1 cellular context compared by ENCODE assay signal in genomic region chr12:101608301-101609133, GRCh38.
A peak's percentile ranks its signal among the peaks of the same experiment; 100 is the strongest.
TF ChIP-seq lines count a peak whose summit lies in the region.

No MANE protein-coding gene starts in this region.

TF ChIP-seq in HepG2, 621 proteins besides CTCF, POLR2A, EP300 and RAD21 (continued from another document and continues in another):
- TF ChIP-seq PBX2 (CRISPR knock-in tag; IDR thresholded peaks at IDR 0.05) = peak; percentile 72
- no peak for TF ChIP-seq ZNF567 (CRISPR knock-in tag; IDR thresholded peaks at IDR 0.05; ENCODE audit: borderline replicate concordance)
- 0 out of 2 replicates have a peak, but pooled peaks have one; percentile 59 for TF ChIP-seq ZNF160 (CRISPR knock-in tag; IDR thresholded peaks at IDR 0.05)
- no peak for TF ChIP-seq ATF7 (IDR thresholded peaks at IDR 0.05)
- TF ChIP-seq ATF7 (CRISPR knock-in tag; IDR thresholded peaks at IDR 0.05) = no peak; the same call in 1 of the 2 replicates
- peak; percentile 54; the same call in 1 of the 2 replicates for TF ChIP-seq TFDP1 (CRISPR knock-in tag; IDR thresholded peaks at IDR 0.05; ENCODE audit: borderline replicate concordance)
- peak; percentile 90 for TF ChIP-seq ZNF18 (CRISPR knock-in tag; IDR thresholded peaks at IDR 0.05; ENCODE audit: insufficient replicate concordance)
- no peak for TF ChIP-seq SP1 (IDR thresholded peaks at IDR 0.05)
- TF ChIP-seq SP1 (CRISPR knock-in tag; IDR thresholded peaks at IDR 0.05) = peak; percentile 32; the same call in 1 of the 2 replicates
- peak; percentile 99 for TF ChIP-seq HNF4G (IDR thresholded peaks at IDR 0.05; ENCODE audit: borderline replicate concordance, low read depth, low read length)
- TF ChIP-seq HNF4G (CRISPR knock-in tag; IDR thresholded peaks at IDR 0.05; ENCODE audit: borderline replicate concordance, low read depth) = peak; percentile 93
- peak; percentile 86 for TF ChIP-seq ZNF414 (CRISPR knock-in tag; IDR thresholded peaks at IDR 0.05)
- no peak for TF ChIP-seq ZNF720 (CRISPR knock-in tag; IDR thresholded peaks at IDR 0.05)
- peak; percentile 93 for TF ChIP-seq PPARG (CRISPR knock-in tag; conservative IDR thresholded peaks at IDR 0.05)
- TF ChIP-seq ZNF607 (CRISPR knock-in tag; IDR thresholded peaks at IDR 0.05; ENCODE audit: borderline replicate concordance) = peak; percentile 40; the same call in 1 of the 2 replicates
- TF ChIP-seq ATF5 (CRISPR knock-in tag; IDR thresholded peaks at IDR 0.05; ENCODE audit: low read depth) = no peak
- TF ChIP-seq ZNF124 (CRISPR knock-in tag; IDR thresholded peaks at IDR 0.05) = peak; percentile 63; the same call in 1 of the 2 replicates
- TF ChIP-seq ZNF776 (CRISPR knock-in tag; IDR thresholded peaks at IDR 0.05) = no peak
- peak; percentile 41; the same call in 1 of the 2 replicates for TF ChIP-seq CHD2 (IDR thresholded peaks at IDR 0.05; ENCODE audit: low read depth, low read length)
- peak; percentile 100 for TF ChIP-seq KDM6A (CRISPR knock-in tag; IDR thresholded peaks at IDR 0.05; ENCODE audit: low read depth)
- peak; percentile 4 for TF ChIP-seq YY1 (IDR thresholded peaks at IDR 0.05; ENCODE audit: insufficient read depth, insufficient replicate concordance, low read depth, low read length)
- TF ChIP-seq ZNF670 (CRISPR knock-in tag; IDR thresholded peaks at IDR 0.05; ENCODE audit: borderline replicate concordance) = peak; percentile 70; the same call in 1 of the 2 replicates
- TF ChIP-seq RBFOX2 (IDR thresholded peaks at IDR 0.05; ENCODE audit: low read depth, low read length) = peak; percentile 53; the same call in 1 of the 2 replicates
- TF ChIP-seq NR2F6 (IDR thresholded peaks at IDR 0.05) = peak; percentile 97
- peak; percentile 88 for TF ChIP-seq NR2F6 (CRISPR knock-in tag; IDR thresholded peaks at IDR 0.05)
- 0 out of 2 replicates have a peak, but pooled peaks have one; percentile 79 for TF ChIP-seq RFXANK (CRISPR knock-in tag; IDR thresholded peaks at IDR 0.05)
- no peak; the same call in 1 of the 2 replicates for TF ChIP-seq TGIF2 (CRISPR knock-in tag; IDR thresholded peaks at IDR 0.05)
- peak; percentile 66; the same call in 1 of the 2 replicates for TF ChIP-seq ZNF574 (CRISPR knock-in tag; IDR thresholded peaks at IDR 0.05)
- TF ChIP-seq HHEX (CRISPR knock-in tag; IDR thresholded peaks at IDR 0.05) = peak; percentile 91
- peak; percentile 28; the same call in 1 of the 2 replicates for TF ChIP-seq ZFX (CRISPR knock-in tag; IDR thresholded peaks at IDR 0.05; ENCODE audit: low read depth)
- peak; percentile 93 for TF ChIP-seq TOE1 (CRISPR knock-in tag; IDR thresholded peaks at IDR 0.05)
- no peak; the same call in 1 of the 2 replicates for TF ChIP-seq ZNF225 (CRISPR knock-in tag; IDR thresholded peaks at IDR 0.05)
- peak; percentile 99 for TF ChIP-seq SOX5 (CRISPR knock-in tag; IDR thresholded peaks at IDR 0.05; ENCODE audit: borderline replicate concordance)
- TF ChIP-seq ZBTB25 (CRISPR knock-in tag; IDR thresholded peaks at IDR 0.05) = peak; percentile 75; the same call in 1 of the 2 replicates
- TF ChIP-seq HOMEZ (CRISPR knock-in tag; IDR thresholded peaks at IDR 0.05; ENCODE audit: low read depth) = peak; percentile 89; the same call in 1 of the 2 replicates
- peak; percentile 63; the same call in 1 of the 2 replicates for TF ChIP-seq ZNF841 (CRISPR knock-in tag; IDR thresholded peaks at IDR 0.05; ENCODE audit: borderline replicate concordance)
- peak; percentile 76; the same call in 1 of the 2 replicates for TF ChIP-seq ZNF205 (CRISPR knock-in tag; IDR thresholded peaks at IDR 0.05)
- peak; percentile 96 for TF ChIP-seq PHF21A (CRISPR knock-in tag; IDR thresholded peaks at IDR 0.05)
- peak; percentile 90 for TF ChIP-seq HOXD1 (CRISPR knock-in tag; IDR thresholded peaks at IDR 0.05)
- peak; percentile 80 for TF ChIP-seq ZMYM4 (CRISPR knock-in tag; IDR thresholded peaks at IDR 0.05)
- TF ChIP-seq ZNF256 (CRISPR knock-in tag; conservative IDR thresholded peaks at IDR 0.05) = no peak
- peak; percentile 99 for TF ChIP-seq FOXK2 (IDR thresholded peaks at IDR 0.05)
- TF ChIP-seq GATA4 (IDR thresholded peaks at IDR 0.05; ENCODE audit: borderline replicate concordance, low read depth) = peak; percentile 95; the same call in 1 of the 2 replicates
- peak; percentile 73; the same call in 1 of the 2 replicates for TF ChIP-seq ARID4A (CRISPR knock-in tag; IDR thresholded peaks at IDR 0.05; ENCODE audit: borderline replicate concordance)
- peak; percentile 89 for TF ChIP-seq ELF3 (CRISPR knock-in tag; IDR thresholded peaks at IDR 0.05)
- TF ChIP-seq MAZ (IDR thresholded peaks at IDR 0.05; ENCODE audit: borderline replicate concordance, low read depth, low read length) = peak; percentile 82
- TF ChIP-seq MAZ (CRISPR knock-in tag; IDR thresholded peaks at IDR 0.05; ENCODE audit: low read depth) = peak; percentile 46; the same call in 1 of the 2 replicates
- peak; percentile 86; the same call in 1 of the 2 replicates for TF ChIP-seq REPIN1 (CRISPR knock-in tag; IDR thresholded peaks at IDR 0.05; ENCODE audit: borderline replicate concordance, low read depth)
- peak; percentile 85; the same call in 1 of the 2 replicates for TF ChIP-seq RXRA (CRISPR knock-in tag; IDR thresholded peaks at IDR 0.05)
- peak; percentile 21; the same call in 1 of the 2 replicates for TF ChIP-seq ZNF747 (CRISPR knock-in tag; IDR thresholded peaks at IDR 0.05; ENCODE audit: borderline replicate concordance)
- peak; percentile 96 for TF ChIP-seq MED8 (CRISPR knock-in tag; IDR thresholded peaks at IDR 0.05; ENCODE audit: insufficient replicate concordance)
- TF ChIP-seq MED13 (CRISPR knock-in tag; IDR thresholded peaks at IDR 0.05) = peak; percentile 97
- no peak for TF ChIP-seq SOX6 (IDR thresholded peaks at IDR 0.05)
- peak; percentile 100 for TF ChIP-seq SOX6 (CRISPR knock-in tag; IDR thresholded peaks at IDR 0.05)
- TF ChIP-seq ZNF232 (CRISPR knock-in tag; IDR thresholded peaks at IDR 0.05; ENCODE audit: borderline replicate concordance) = peak; percentile 34; the same call in 1 of the 2 replicates
- TF ChIP-seq ZNF614 (CRISPR knock-in tag; IDR thresholded peaks at IDR 0.05; ENCODE audit: borderline replicate concordance) = peak; percentile 83
